Comparison of ENCODE assay signal across 18 cellular contexts in the genomic region with DNA sequence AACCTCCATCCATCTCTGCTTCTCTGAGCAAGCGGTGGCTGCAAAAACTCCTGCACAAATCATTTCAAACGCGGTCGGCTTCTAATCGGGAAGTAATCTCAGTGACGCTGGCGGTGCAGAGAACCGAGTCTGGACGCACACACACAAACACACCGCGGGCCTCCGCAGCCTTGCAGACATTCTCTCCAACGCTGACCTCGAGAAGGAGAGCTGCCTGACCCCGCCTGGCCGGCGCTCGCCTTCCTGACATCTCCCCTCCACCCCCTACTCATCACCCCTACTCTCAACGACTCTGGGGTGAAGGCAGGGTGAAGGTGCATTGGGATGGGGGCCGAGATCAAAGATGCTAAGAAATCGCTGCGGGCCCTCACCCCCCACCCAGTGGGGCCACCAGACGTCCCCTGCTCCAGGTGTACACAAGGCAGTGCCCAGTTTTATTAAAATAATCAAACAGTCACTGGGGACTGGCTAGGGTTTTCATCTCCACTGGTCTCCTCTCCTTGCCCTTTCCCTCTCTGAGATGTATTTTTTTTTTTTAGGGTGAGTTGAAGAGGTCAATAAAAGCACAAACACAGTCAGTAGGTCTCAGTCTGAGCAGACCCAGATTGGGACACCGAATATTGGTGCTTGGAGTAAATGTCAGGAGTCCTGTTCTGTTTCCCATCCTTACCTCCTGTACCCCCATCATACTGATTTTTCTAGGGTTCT. TPM values are rescaled to one million over a fixed set of nuclear protein-coding genes. Genes with fewer than 3 reads are reported as not detected.
DNase-seq lines count a peak whose midpoint lies in the region; ATAC-seq and TF ChIP-seq lines count a peak whose summit lies in the region.
"Had no signal": no experiment of that assay in that cellular context is flagged by ENCODE, and none has a peak within 500 bp of the region (broad histone marks: within the 10 kb centered on the region; RNA-seq: fewer than 3 reads in every experiment).

No MANE protein-coding gene starts in this region.

- DNase-seq in activated CD8-positive, alpha-beta memory T cell treated with anti-CD3 and anti-CD28 coated beads, Interleukin-2, amount 10 ng/mL, durations not matched to agents 7 days and 5 days = no peak
- DNase-seq in activated CD8-positive, alpha-beta memory T cell treated with anti-CD3 and anti-CD28 coated beads, Interleukin-2, amount 50 U/mL, for 48 hours = no peak
- DNase-seq in NCI-H748 (lab: John Stamatoyannopoulos, UW; ENCODE audit: unreplicated experiment) (peak; percentile 58), HUDEP-2 (lab: John Stamatoyannopoulos, UW; ENCODE audit: unreplicated experiment in 76 of 76) (no peak)
- DNase-seq in stimulated activated naive B cell treated with anti-CD40 and anti-IgM and Interleukin-4, amounts not matched to agents 10 μg/mL and 1 μg/mL and 100 μg/mL, for 72 hours = no peak
- DNase-seq: ACHN, Caco-2, MG63, substantia nigra had no signal

- H3K36me3 Mint-ChIP-seq in activated CD8-positive, alpha-beta memory T cell treated with anti-CD3 and anti-CD28 coated beads, Interleukin-2, amount 10 ng/mL, durations not matched to agents 7 days and 5 days = peaks cover 7% of the 10 kb centered on the region
- H3K36me3 Mint-ChIP-seq in stimulated activated naive B cell treated with anti-CD40 and anti-IgM and Interleukin-4, amounts not matched to agents 10 μg/mL and 1 μg/mL and 100 μg/mL, for 72 hours = peaks cover 4 to 7% of the 10 kb centered on the region in 2 donors

- no peak for TF ChIP-seq CTCF in gastroesophageal sphincter (IDR thresholded peaks at IDR 0.05)

- H3K27me3 ChIP-seq in gastroesophageal sphincter = peaks cover 32% of the 10 kb centered on the region

- H3K9me3 ChIP-seq in gastroesophageal sphincter = no peaks in the 10 kb centered on the region
- H3K9me3 ChIP-seq: Caco-2, MG63, neutrophil, SJSA1 had no signal

- H3K36me3 ChIP-seq in gastroesophageal sphincter = no peaks in the 10 kb centered on the region
- H3K36me3 ChIP-seq: MG63, neutrophil, SJSA1 had no signal

- peak overlapping the region; percentile 49 for H3K27ac Mint-ChIP-seq in activated CD8-positive, alpha-beta memory T cell treated with anti-CD3 and anti-CD28 coated beads, Interleukin-2, amount 10 ng/mL, durations not matched to agents 7 days and 5 days
- H3K27ac Mint-ChIP-seq in stimulated activated naive B cell treated with anti-CD40 and anti-IgM and Interleukin-4, amounts not matched to agents 10 μg/mL and 1 μg/mL and 100 μg/mL, for 72 hours = peak overlapping the region; percentile 89

- peak overlapping the region; percentile 64 to 94 (median 92) for H3K27ac ChIP-seq in gastroesophageal sphincter
- H3K27ac ChIP-seq: neutrophil, SJSA1 had no signal

- H3K4me1 Mint-ChIP-seq in activated CD8-positive, alpha-beta memory T cell treated with anti-CD3 and anti-CD28 coated beads, Interleukin-2, amount 10 ng/mL, durations not matched to agents 7 days and 5 days = no peaks in the 10 kb centered on the region
- H3K4me1 Mint-ChIP-seq in stimulated activated naive B cell treated with anti-CD40 and anti-IgM and Interleukin-4, amounts not matched to agents 10 μg/mL and 1 μg/mL and 100 μg/mL, for 72 hours = peaks cover 10 to 43% of the 10 kb centered on the region in 2 donors

- peaks cover 0 to 41% (median 0%) of the 10 kb centered on the region in 3 donors for H3K4me1 ChIP-seq in gastroesophageal sphincter
- H3K4me1 ChIP-seq: Caco-2, SJSA1 had no signal

- no peak for TF ChIP-seq EP300 in gastroesophageal sphincter (IDR thresholded peaks at IDR 0.05)

- WGBS in gastroesophageal sphincter (ENCODE audit: low coverage in 1 of 2), 2 donors = 20% methylated on average over 19 of the region's 24 CpGs; no CpG with 5 or more reads in 1 of the 2 donors

- CTCF ChIA-PET in activated CD8-positive, alpha-beta memory T cell treated with anti-CD3 and anti-CD28 coated beads, Interleukin-2, amount 10 ng/mL, durations not matched to agents 7 days and 5 days (lab: Charles Lee) = no interaction called here

- no peak overlapping the region for H3K4me3 Mint-ChIP-seq in activated CD8-positive, alpha-beta memory T cell treated with anti-CD3 and anti-CD28 coated beads, Interleukin-2, amount 10 ng/mL, durations not matched to agents 7 days and 5 days
- H3K4me3 Mint-ChIP-seq in stimulated activated naive B cell treated with anti-CD40 and anti-IgM and Interleukin-4, amounts not matched to agents 10 μg/mL and 1 μg/mL and 100 μg/mL, for 72 hours = peak overlapping the region; percentile 30 to 70

- peak overlapping the region; percentile 32 to 67 for H3K4me3 ChIP-seq in gastroesophageal sphincter
- H3K4me3 ChIP-seq: SJSA1 had no signal

- no peak for ATAC-seq in activated CD8-positive, alpha-beta memory T cell treated with anti-CD3 and anti-CD28 coated beads, Interleukin-2, amount 10 ng/mL, durations not matched to agents 7 days and 5 days
- no peak for ATAC-seq in gastroesophageal sphincter
- ATAC-seq in stimulated activated naive B cell treated with anti-CD40 and anti-IgM and Interleukin-4, amounts not matched to agents 10 μg/mL and 1 μg/mL and 100 μg/mL, for 72 hours (replicated peaks) = no peak
- no peak for ATAC-seq in HG03439 (IDR thresholded peaks at IDR 0.05; ENCODE audit: unreplicated experiment)
- no peak for ATAC-seq in GM21367 (IDR thresholded peaks at IDR 0.05; ENCODE audit: unreplicated experiment)
- ATAC-seq: activated naive CD4-positive, alpha-beta T cell treated with anti-CD3 and anti-CD28 coated beads, Interleukin-2, amount 50 U/mL, for 72 hours had no signal

- peaks cover 4% of the 10 kb centered on the region for H3K9me3 Mint-ChIP-seq in activated CD8-positive, alpha-beta memory T cell treated with anti-CD3 and anti-CD28 coated beads, Interleukin-2, amount 10 ng/mL, durations not matched to agents 7 days and 5 days (ENCODE audit: low read depth)
- no peaks in the 10 kb centered on the region for H3K9me3 Mint-ChIP-seq in stimulated activated naive B cell treated with anti-CD40 and anti-IgM and Interleukin-4, amounts not matched to agents 10 μg/mL and 1 μg/mL and 100 μg/mL, for 72 hours
- H3K9me3 Mint-ChIP-seq: activated naive CD4-positive, alpha-beta T cell treated with anti-CD3 and anti-CD28 coated beads, Interleukin-2, amount 50 U/mL, for 72 hours had no signal

- H3K27me3 Mint-ChIP-seq in activated CD8-positive, alpha-beta memory T cell treated with anti-CD3 and anti-CD28 coated beads, Interleukin-2, amount 10 ng/mL, durations not matched to agents 7 days and 5 days = peaks cover 97% of the 10 kb centered on the region
- H3K27me3 Mint-ChIP-seq in stimulated activated naive B cell treated with anti-CD40 and anti-IgM and Interleukin-4, amounts not matched to agents 10 μg/mL and 1 μg/mL and 100 μg/mL, for 72 hours = peaks cover 93 to 98% of the 10 kb centered on the region in 2 donors

- no peak for TF ChIP-seq POLR2A in gastroesophageal sphincter (IDR thresholded peaks at IDR 0.05)

RNA-seq across cellular contexts. Expression of gene TBX5, which starts 0.5 kb away (rescaled TPM):
- not detected for total RNA-seq in activated CD8-positive, alpha-beta memory T cell treated with anti-CD3 and anti-CD28 coated beads, Interleukin-2, amount 10 ng/mL, durations not matched to agents 7 days and 5 days
- total RNA-seq in gastroesophageal sphincter = 10 to 100 TPM in 3 of 4 donors, 1 to 10 TPM in 1; 8.6 to 38.8 (median 28.0) TPM
- total RNA-seq: activated naive CD4-positive, alpha-beta T cell treated with anti-CD3 and anti-CD28 coated beads, Interleukin-2, amount 50 U/mL, for 72 hours; Caco-2; chondrocyte; HT-29; liver; SJSA1 had no signal

Comparison
In these comparisons a context has a peak if more than half of its experiments do, and no peak if none do; other contexts are left out.
1. RNA of gene TBX5, which starts 0.5 kb away (total RNA-seq): 8.6 to 38.8 TPM in gastroesophageal sphincter; not detected in activated CD8-positive, alpha-beta memory T cell treated with anti-CD3 and anti-CD28 coated beads, Interleukin-2, amount 10 ng/mL, durations not matched to agents 7 days and 5 days; every median in the first group is over 4 times any median in the second.